ENCODE assay signal across 9 cellular contexts in genomic region chr6:79070206-79070825, GRCh38. TPM values are rescaled to one million over a fixed set of nuclear protein-coding genes. Genes with fewer than 3 reads are reported as not detected.
DNase-seq lines count a peak whose midpoint lies in the region; ATAC-seq, FAIRE-seq and TF ChIP-seq lines count a peak whose summit lies in the region.
"Had no signal": no experiment of that assay in that cellular context is flagged by ENCODE, and none has a peak within 500 bp of the region (broad histone marks: within the 10 kb centered on the region; RNA-seq: fewer than 3 reads in every experiment).

No MANE protein-coding gene starts in this region.

- H3K4me3 ChIP-seq in GM12865 (ENCODE audit: low read depth, low read length) = peak overlapping the region; percentile 13; the same call in 1 of the 2 replicates
- H3K4me3 ChIP-seq in endothelial cell of umbilical vein (replicated peaks in 1 of 3; ENCODE audit: insufficient read depth in 1 of 3, low read depth in 1 of 3, low read length in 3 of 3) = no peak overlapping the region
- H3K4me3 ChIP-seq in suprapubic skin = no peak overlapping the region

- TF ChIP-seq POLR2A in endothelial cell of umbilical vein (IDR thresholded peaks at IDR 0.05; ENCODE audit: low read depth, low read length) (no peak), suprapubic skin (IDR thresholded peaks at IDR 0.05) (no peak)

- TF ChIP-seq EP300 in suprapubic skin (IDR thresholded peaks at IDR 0.05) = no peak

- CTCF ChIA-PET in endothelial cell of umbilical vein (lab: Charles Lee) = interaction anchor here (1.5 kb wide), 1 partner anchor 8 kb away, joined by 4 read pairs; no protein-coding TSS in a partner anchor

- peaks cover 79% of the 10 kb centered on the region for H3K79me2 ChIP-seq in endothelial cell of umbilical vein (ENCODE audit: control insufficient read depth, insufficient read depth, low read length)

- WGBS in suprapubic skin = 81% methylated on average over 5 of the region's 5 CpGs

- DNase-seq in GM12865 (ENCODE audit: low read depth) (peak; percentile 65), endothelial cell of umbilical vein (ENCODE audit: low read depth, low spot score) (peak; percentile 30), suprapubic skin (ENCODE audit: low spot score in 2 of 2) (no peak), cardiac septum (ENCODE audit: low spot score) (no peak), COLO668 (lab: John Stamatoyannopoulos, UW; ENCODE audit: unreplicated experiment) (no peak), immature natural killer cell (no peak)

- no peaks in the 10 kb centered on the region for H3K9me3 Mint-ChIP-seq in immature natural killer cell

- H3K4me1 ChIP-seq in endothelial cell of umbilical vein (ENCODE audit: control insufficient read depth, extremely low read depth, insufficient read depth, low read length) = peaks cover 9% of the 10 kb centered on the region
- peaks cover 15% of the 10 kb centered on the region for H3K4me1 ChIP-seq in suprapubic skin

- POLR2A ChIA-PET in endothelial cell of umbilical vein (lab: Charles Lee) = no interaction called here

- H3K9me3 ChIP-seq in endothelial cell of umbilical vein (replicated peaks; ENCODE audit: control insufficient read depth, insufficient read depth, low read length) (no peaks in the 10 kb centered on the region), suprapubic skin (no peaks in the 10 kb centered on the region)

- no TSS peak for BruUV-seq in endothelial cell of umbilical vein (replicated peaks; lab: Mats Ljungman, UMichigan)

- H3K36me3 ChIP-seq in endothelial cell of umbilical vein (ENCODE audit: control insufficient read depth in 2 of 2, extremely low read depth in 1 of 2, insufficient read depth in 2 of 2, low read length in 2 of 2) (peaks cover 0 to 2% of the 10 kb centered on the region in 2 experiments), suprapubic skin (no peaks in the 10 kb centered on the region)

- no peak overlapping the region for H3K9ac ChIP-seq in endothelial cell of umbilical vein (replicated peaks; ENCODE audit: extremely low read depth, insufficient read depth, low read length)

- peak overlapping the region in 2 of 5 donors; percentile 35 to 75 for H3K4me3 Mint-ChIP-seq in immature natural killer cell

- H4K20me1 ChIP-seq in endothelial cell of umbilical vein (replicated peaks; ENCODE audit: control insufficient read depth, extremely low read depth, insufficient read depth, low read length) = no peaks in the 10 kb centered on the region

- peaks cover 0 to 4% (median 0%) of the 10 kb centered on the region in 3 donors for H3K27me3 Mint-ChIP-seq in immature natural killer cell (ENCODE audit: low read depth in 3 of 3)

- TF ChIP-seq CTCF in GM12865 (IDR thresholded peaks at IDR 0.05; ENCODE audit: insufficient read depth, low read depth, low read length, missing control alignments) (no peak), endothelial cell of umbilical vein (IDR thresholded peaks at IDR 0.05; ENCODE audit: extremely low read depth in 1 of 2, insufficient read depth in 1 of 2, low read depth in 1 of 2, low read length in 2 of 2) (no peak), suprapubic skin (IDR thresholded peaks at IDR 0.05) (no peak)

- H3K4me2 ChIP-seq in endothelial cell of umbilical vein (ENCODE audit: insufficient read depth, low read length) = no peak overlapping the region

- no peak overlapping the region for H2AFZ ChIP-seq in endothelial cell of umbilical vein (ENCODE audit: low read depth, low read length)

- ATAC-seq in GM21367 (IDR thresholded peaks at IDR 0.05; ENCODE audit: unreplicated experiment) (peak; percentile 69), HG03159 (IDR thresholded peaks at IDR 0.05; ENCODE audit: unreplicated experiment) (peak; percentile 65)

- H3K36me3 Mint-ChIP-seq in immature natural killer cell = peaks cover 0 to 3% (median 0%) of the 10 kb centered on the region in 3 donors

- no peaks in the 10 kb centered on the region for H3K9me1 ChIP-seq in endothelial cell of umbilical vein (replicated peaks; ENCODE audit: control insufficient read depth, extremely low read depth, insufficient read depth, low read length)

- dilution Hi-C loops in endothelial cell of umbilical vein (cut with MboI; ENCODE audit: extremely low pct_ligation_motif_present, low sequenced_read_pairs) = no loop called here

- H3K27ac ChIP-seq in endothelial cell of umbilical vein (ENCODE audit: insufficient read depth, low read depth, low read length) (no peak overlapping the region), suprapubic skin (no peak overlapping the region)

- H3K27ac Mint-ChIP-seq in immature natural killer cell = peak overlapping the region in 3 of 6 donors; percentile 3 to 57 (median 40)

- peaks cover 32 to 76% of the 10 kb centered on the region in 2 donors for H3K4me1 Mint-ChIP-seq in immature natural killer cell

- H3K27me3 ChIP-seq in endothelial cell of umbilical vein (ENCODE audit: control insufficient read depth in 2 of 2, insufficient read depth in 2 of 2, low read length in 2 of 2) (no peaks in the 10 kb centered on the region), suprapubic skin (no peaks in the 10 kb centered on the region)

- intact Hi-C loops in endothelial cell of umbilical vein (cut with micrococcal nuclease) (no loop called here), cardiac septum (cut with DNase I) (no loop called here)

- FAIRE-seq in endothelial cell of umbilical vein (lab: Jason Lieb, UNC) = no peak
- FAIRE-seq: urothelium cell line had no signal

TF ChIP-seq in endothelial cell of umbilical vein, 7 proteins besides CTCF, POLR2A, EP300 and RAD21:
- TF ChIP-seq GATA2 (IDR thresholded peaks at IDR 0.05; ENCODE audit: insufficient read depth, insufficient read length, low read depth, low read length) = no peak
- no peak for TF ChIP-seq JUN (IDR thresholded peaks at IDR 0.05; ENCODE audit: borderline replicate concordance, insufficient read depth, insufficient read length, low read depth)
- TF ChIP-seq FOS (IDR thresholded peaks at IDR 0.05; ENCODE audit: borderline replicate concordance, insufficient read depth, low read length) = no peak
- TF ChIP-seq POLR2AphosphoS5 (IDR thresholded peaks at IDR 0.05; ENCODE audit: insufficient read depth, low read depth, low read length) = no peak
- TF ChIP-seq EZH2 (IDR thresholded peaks at IDR 0.05; ENCODE audit: borderline replicate concordance, low read depth, low read length, severe bottlenecking) = no peak
- no peak for TF ChIP-seq MYC (IDR thresholded peaks at IDR 0.05; ENCODE audit: low read depth, low read length)
- no peak for TF ChIP-seq MAX (IDR thresholded peaks at IDR 0.05; ENCODE audit: insufficient read depth, insufficient read length)
TF ChIP-seq in endothelial cell of umbilical vein: peak in this region for 0.

RNA-seq across cellular contexts. Expression of gene PHIP, which starts 7.7 kb away (rescaled TPM):
- total RNA-seq in endothelial cell of umbilical vein (26.0 and 28.4 TPM in 2 replicates), suprapubic skin (10 to 100 TPM; 17.1 to 38.5 (median 25.7) TPM), cardiac septum (16.8 TPM)
- polyA plus RNA-seq in endothelial cell of umbilical vein (2.5 and 3.5 TPM in 2 replicates), immature natural killer cell (10 to 100 TPM in 1 of 3 donors, 1 to 10 TPM in 2; 4.1 to 12.8 (median 5.7) TPM)
- 3.4 and 3.6 TPM in 2 replicates for polyA plus RNA-seq in endothelial cell of umbilical vein (2011; cell fraction: cytosol; rRNA removed)
- polyA plus RNA-seq in endothelial cell of umbilical vein (2011; cell fraction: nucleus; rRNA removed) = 25.9 and 29.7 TPM in 2 replicates
- 9.9 and 16.6 TPM in 2 replicates for polyA plus RNA-seq in endothelial cell of umbilical vein (2012)
- polyA minus RNA-seq in endothelial cell of umbilical vein = 20.0 and 22.0 TPM in 2 replicates
- polyA minus RNA-seq in endothelial cell of umbilical vein (2011; cell fraction: cytosol; rRNA and poly(A)+ RNA removed) = 27.7 TPM
- polyA minus RNA-seq in endothelial cell of umbilical vein (2011; cell fraction: nucleus; rRNA and poly(A)+ RNA removed) = 60.2 and 82.5 TPM in 2 replicates

Comparison
In these comparisons a context has a peak if more than half of its experiments do, and no peak if none do; other contexts are left out.
1. DNase-seq: peak in GM12865 (single experiment) and endothelial cell of umbilical vein (single experiment); none in suprapubic skin (0 of 2), cardiac septum (single experiment), COLO668 (single experiment) and immature natural killer cell (0 of 3).